ENCODE assay signal across 16 cellular contexts in the genomic region with DNA sequence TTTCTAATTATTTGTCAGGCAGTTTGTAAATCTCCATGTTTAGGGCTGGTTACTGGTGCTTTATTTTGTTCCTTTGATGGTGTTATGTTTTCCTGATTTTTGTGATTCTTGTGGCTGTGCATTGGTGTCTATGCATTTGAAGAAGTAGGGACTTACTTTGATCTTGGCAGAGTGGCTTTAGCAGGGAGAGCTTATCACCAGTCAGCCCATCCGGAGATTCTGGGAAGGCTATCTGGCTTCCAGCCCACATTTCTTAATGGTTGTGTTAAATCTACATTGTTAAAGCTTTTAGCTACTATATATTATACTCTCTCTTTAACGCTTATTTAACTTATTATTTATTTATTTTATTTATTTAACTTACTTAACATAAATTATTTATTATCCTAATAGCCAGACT. TPM values are rescaled to one million over a fixed set of nuclear protein-coding genes. Genes with fewer than 3 reads are reported as not detected.
DNase-seq lines count a peak whose midpoint lies in the region; ATAC-seq, FAIRE-seq and TF ChIP-seq lines count a peak whose summit lies in the region.
"Had no signal": no experiment of that assay in that cellular context is flagged by ENCODE, and none has a peak within 500 bp of the region (broad histone marks: within the 10 kb centered on the region; RNA-seq: fewer than 3 reads in every experiment).

No MANE protein-coding gene starts in this region.

- H4K20me1 ChIP-seq in endothelial cell of umbilical vein (replicated peaks; ENCODE audit: control insufficient read depth, extremely low read depth, insufficient read depth, low read length) = no peaks in the 10 kb centered on the region

- CTCF ChIA-PET in endothelial cell of umbilical vein (lab: Charles Lee) = interaction anchor here (1.1 to 2.3 kb wide), 4 partner anchors 12 to 181 kb away, joined by 3 to 19 read pairs (median 8); no protein-coding TSS in a partner anchor

- H3K36me3 ChIP-seq in endothelial cell of umbilical vein (ENCODE audit: control insufficient read depth in 2 of 2, extremely low read depth in 1 of 2, insufficient read depth in 2 of 2, low read length in 2 of 2) = no peaks in the 10 kb centered on the region
- H3K36me3 ChIP-seq: BE2C had no signal

- no TSS peak for BruUV-seq in endothelial cell of umbilical vein (replicated peaks; lab: Mats Ljungman, UMichigan)

- no peak for TF ChIP-seq CTCF in endothelial cell of umbilical vein (IDR thresholded peaks at IDR 0.05; ENCODE audit: extremely low read depth in 1 of 2, insufficient read depth in 1 of 2, low read depth in 1 of 2, low read length in 2 of 2)

- H3K27ac ChIP-seq in endothelial cell of umbilical vein (ENCODE audit: insufficient read depth, low read depth, low read length) = peak overlapping the region; percentile 18
- H3K27ac ChIP-seq: RWPE1 had no signal

- intact Hi-C loops in endothelial cell of umbilical vein (cut with micrococcal nuclease) = no loop called here

- H3K79me2 ChIP-seq in endothelial cell of umbilical vein (ENCODE audit: control insufficient read depth, insufficient read depth, low read length) = peaks cover 7% of the 10 kb centered on the region

- DNase-seq in OCI-M1 (lab: John Stamatoyannopoulos, UW) (peak; percentile 24), amniotic epithelial cell (ENCODE audit: low read depth) (peak; percentile 11), endothelial cell of umbilical vein (ENCODE audit: low read depth, low spot score) (peak; percentile 84), pulmonary artery endothelial cell (ENCODE audit: low read depth, low spot score) (peak; percentile 66), NCI-H526 (lab: John Stamatoyannopoulos, UW) (no peak), cerebellar cortex (ENCODE audit: low spot score) (no peak)
- DNase-seq: BE2C, EL, GF-D8, Kasumi-1, NCI-H1694 treated with DMSO at 0.1 percent for 48 hours, NCI-H748 treated with DMSO at 0.1 percent for 48 hours had no signal

- no peaks in the 10 kb centered on the region for H3K9me1 ChIP-seq in endothelial cell of umbilical vein (replicated peaks; ENCODE audit: control insufficient read depth, extremely low read depth, insufficient read depth, low read length)

- dilution Hi-C loops in endothelial cell of umbilical vein (cut with MboI; ENCODE audit: extremely low pct_ligation_motif_present, low sequenced_read_pairs) = no loop called here

- ATAC-seq in HG03342 (IDR thresholded peaks at IDR 0.05; ENCODE audit: unreplicated experiment) = no peak
- ATAC-seq: SK-N-SH treated with all-trans-retinoic acid at 6 μM for 48 hours had no signal

- no peak overlapping the region for H3K9ac ChIP-seq in endothelial cell of umbilical vein (replicated peaks; ENCODE audit: extremely low read depth, insufficient read depth, low read length)

- peaks cover 52% of the 10 kb centered on the region for H3K4me1 ChIP-seq in endothelial cell of umbilical vein (ENCODE audit: control insufficient read depth, extremely low read depth, insufficient read depth, low read length)
- H3K4me1 ChIP-seq: BE2C had no signal

- POLR2A ChIA-PET in endothelial cell of umbilical vein (lab: Charles Lee) = no interaction called here

- H2AFZ ChIP-seq in endothelial cell of umbilical vein (ENCODE audit: low read depth, low read length) = no peak overlapping the region

- H3K27me3 ChIP-seq in endothelial cell of umbilical vein (ENCODE audit: control insufficient read depth in 2 of 2, insufficient read depth in 2 of 2, low read length in 2 of 2) = no peaks in the 10 kb centered on the region
- H3K27me3 ChIP-seq: BE2C had no signal

- no peak overlapping the region for H3K4me3 ChIP-seq in endothelial cell of umbilical vein (replicated peaks in 1 of 3; ENCODE audit: insufficient read depth in 1 of 3, low read depth in 1 of 3, low read length in 3 of 3)

- H3K9me3 ChIP-seq in endothelial cell of umbilical vein (replicated peaks; ENCODE audit: control insufficient read depth, insufficient read depth, low read length) = no peaks in the 10 kb centered on the region
- H3K9me3 ChIP-seq: BE2C had no signal

- no peak for FAIRE-seq in endothelial cell of umbilical vein (lab: Jason Lieb, UNC)
- FAIRE-seq: D721Med had no signal

- H3K4me2 ChIP-seq in endothelial cell of umbilical vein (ENCODE audit: insufficient read depth, low read length) = peak overlapping the region; percentile 38

- TF ChIP-seq POLR2A in endothelial cell of umbilical vein (IDR thresholded peaks at IDR 0.05; ENCODE audit: low read depth, low read length) = no peak

TF ChIP-seq in endothelial cell of umbilical vein, 7 proteins besides CTCF, POLR2A, EP300 and RAD21:
- TF ChIP-seq GATA2 (IDR thresholded peaks at IDR 0.05; ENCODE audit: insufficient read depth, insufficient read length, low read depth, low read length) (no peak), JUN (IDR thresholded peaks at IDR 0.05; ENCODE audit: borderline replicate concordance, insufficient read depth, insufficient read length, low read depth) (no peak), MYC (IDR thresholded peaks at IDR 0.05; ENCODE audit: low read depth, low read length) (no peak), EZH2 (IDR thresholded peaks at IDR 0.05; ENCODE audit: borderline replicate concordance, low read depth, low read length, severe bottlenecking) (no peak), POLR2AphosphoS5 (IDR thresholded peaks at IDR 0.05; ENCODE audit: insufficient read depth, low read depth, low read length) (no peak), FOS (IDR thresholded peaks at IDR 0.05; ENCODE audit: borderline replicate concordance, insufficient read depth, low read length) (no peak)
- TF ChIP-seq, protein P1, sequence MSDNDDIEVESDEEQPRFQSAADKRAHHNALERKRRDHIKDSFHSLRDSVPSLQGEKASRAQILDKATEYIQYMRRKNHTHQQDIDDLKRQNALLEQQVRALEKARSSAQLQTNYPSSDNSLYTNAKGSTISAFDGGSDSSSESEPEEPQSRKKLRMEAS (IDR thresholded peaks at IDR 0.05; ENCODE audit: insufficient read depth, insufficient read length) = no peak
TF ChIP-seq in endothelial cell of umbilical vein: peak in this region for 0.

RNA-seq across cellular contexts. Expression of a gene that starts 35.1 kb away (rescaled TPM):
- total RNA-seq in endothelial cell of umbilical vein (21.7 and 26.9 TPM in 2 replicates), pulmonary artery endothelial cell (14.5 and 15.2 TPM in 2 replicates)
- 44.7 and 53.5 TPM in 2 replicates for polyA plus RNA-seq in endothelial cell of umbilical vein
- 28.6 and 29.5 TPM in 2 replicates for polyA plus RNA-seq in endothelial cell of umbilical vein (2011; cell fraction: cytosol; rRNA removed)
- 105 and 108 TPM in 2 replicates for polyA plus RNA-seq in endothelial cell of umbilical vein (2011; cell fraction: nucleus; rRNA removed)
- 14.8 and 18.6 TPM in 2 replicates for polyA plus RNA-seq in endothelial cell of umbilical vein (2012)
- polyA minus RNA-seq in endothelial cell of umbilical vein = 65.1 and 70.4 TPM in 2 replicates
- 1.1 TPM for polyA minus RNA-seq in endothelial cell of umbilical vein (2011; cell fraction: cytosol; rRNA and poly(A)+ RNA removed)
- 71.1 and 100 TPM in 2 replicates for polyA minus RNA-seq in endothelial cell of umbilical vein (2011; cell fraction: nucleus; rRNA and poly(A)+ RNA removed)

Comparison
In these comparisons a context has a peak if more than half of its experiments do, and no peak if none do; other contexts are left out.
1. DNase-seq: peak in OCI-M1 (single experiment), amniotic epithelial cell (single experiment), endothelial cell of umbilical vein (single experiment) and pulmonary artery endothelial cell (single experiment); none in NCI-H526 (0 of 2) and cerebellar cortex (single experiment).